In the genomic region with DNA sequence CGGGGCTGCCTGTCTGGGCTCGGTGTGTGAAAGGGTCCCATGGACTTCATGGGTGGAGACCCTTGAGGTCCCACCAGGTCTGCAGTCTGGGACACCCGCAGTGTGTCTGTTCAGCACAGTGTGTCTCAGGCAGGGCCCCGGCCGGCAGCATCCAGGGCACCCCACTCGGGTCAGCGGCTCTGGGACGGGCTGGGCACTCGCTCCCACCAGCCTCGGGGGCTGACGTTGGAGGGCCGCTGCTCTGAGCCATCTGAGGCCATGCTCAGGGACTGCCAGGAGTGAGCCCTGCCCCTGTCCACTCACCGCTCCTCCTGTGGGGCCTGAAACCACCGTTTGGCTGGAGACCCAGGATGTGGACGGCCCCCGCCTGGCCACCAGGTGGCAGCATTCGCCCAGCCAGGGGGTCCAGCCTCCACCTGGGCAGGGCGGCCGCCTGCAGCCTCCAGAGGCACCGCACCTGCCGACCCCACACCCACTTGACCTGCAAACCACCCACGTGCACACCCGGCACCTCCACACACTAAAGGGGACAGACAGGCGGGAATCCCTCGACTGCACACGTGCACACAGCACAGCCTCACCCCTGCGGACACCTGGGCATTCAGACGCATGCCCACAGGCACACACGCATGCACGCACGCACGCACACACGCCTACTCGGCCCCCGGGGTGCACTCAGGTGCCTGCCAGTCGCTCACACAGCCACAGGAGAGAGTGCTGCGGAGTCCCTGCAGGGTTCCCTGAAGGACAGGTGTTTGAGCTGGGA, we compare ENCODE assay signal across 1 cellular context.
TF ChIP-seq lines count a peak whose summit lies in the region.

No MANE protein-coding gene starts in this region.

TF ChIP-seq in WTC11, 78 proteins besides CTCF, POLR2A, EP300 and RAD21 (continued from another document and continues in another):
- no peak for TF ChIP-seq ELF4 (CRISPR knock-in tag; IDR thresholded peaks at IDR 0.05; ENCODE audit: low read depth)
- no peak for TF ChIP-seq ZNF317 (CRISPR knock-in tag; IDR thresholded peaks at IDR 0.05; ENCODE audit: borderline replicate concordance, low read depth)
- TF ChIP-seq PRRX2 (CRISPR knock-in tag; IDR thresholded peaks at IDR 0.05) = no peak
- TF ChIP-seq ERG (CRISPR knock-in tag; IDR thresholded peaks at IDR 0.05) = no peak
- TF ChIP-seq NR3C1 (CRISPR knock-in tag; conservative IDR thresholded peaks at IDR 0.05; ENCODE audit: low read depth) = no peak
- no peak for TF ChIP-seq TEAD4 (CRISPR knock-in tag; IDR thresholded peaks at IDR 0.05)
- no peak for TF ChIP-seq ZNF263 (CRISPR knock-in tag; IDR thresholded peaks at IDR 0.05; ENCODE audit: low read depth)
- TF ChIP-seq ZBTB43 (CRISPR knock-in tag; IDR thresholded peaks at IDR 0.05) = no peak
- no peak for TF ChIP-seq ZMAT4 (CRISPR knock-in tag; IDR thresholded peaks at IDR 0.05)
- no peak for TF ChIP-seq ZNF232 (CRISPR knock-in tag; IDR thresholded peaks at IDR 0.05)
- TF ChIP-seq CREB1 (CRISPR knock-in tag; IDR thresholded peaks at IDR 0.05) = no peak
- no peak for TF ChIP-seq PREB (CRISPR knock-in tag; IDR thresholded peaks at IDR 0.05; ENCODE audit: borderline replicate concordance)
- no peak for TF ChIP-seq FOXJ3 (CRISPR knock-in tag; IDR thresholded peaks at IDR 0.05; ENCODE audit: borderline replicate concordance)
- TF ChIP-seq ETV6 (CRISPR knock-in tag; IDR thresholded peaks at IDR 0.05) = 0 out of 2 replicates have a peak, but pooled peaks have one; percentile 68
- TF ChIP-seq FOXK1 (CRISPR knock-in tag; IDR thresholded peaks at IDR 0.05) = 0 out of 2 replicates have a peak, but pooled peaks have one; percentile 28
- no peak for TF ChIP-seq CBFB (CRISPR knock-in tag; IDR thresholded peaks at IDR 0.05; ENCODE audit: low read depth)
- no peak for TF ChIP-seq GRHL2 (CRISPR knock-in tag; IDR thresholded peaks at IDR 0.05; ENCODE audit: insufficient replicate concordance, severe bottlenecking)
- no peak for TF ChIP-seq NR2C2 (CRISPR knock-in tag; IDR thresholded peaks at IDR 0.05)
- TF ChIP-seq, protein P1, sequence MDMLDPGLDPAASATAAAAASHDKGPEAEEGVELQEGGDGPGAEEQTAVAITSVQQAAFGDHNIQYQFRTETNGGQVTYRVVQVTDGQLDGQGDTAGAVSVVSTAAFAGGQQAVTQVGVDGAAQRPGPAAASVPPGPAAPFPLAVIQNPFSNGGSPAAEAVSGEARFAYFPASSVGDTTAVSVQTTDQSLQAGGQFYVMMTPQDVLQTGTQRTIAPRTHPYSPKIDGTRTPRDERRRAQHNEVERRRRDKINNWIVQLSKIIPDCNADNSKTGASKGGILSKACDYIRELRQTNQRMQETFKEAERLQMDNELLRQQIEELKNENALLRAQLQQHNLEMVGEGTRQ (CRISPR knock-in tag; IDR thresholded peaks at IDR 0.05) = no peak
- TF ChIP-seq, protein P2, sequence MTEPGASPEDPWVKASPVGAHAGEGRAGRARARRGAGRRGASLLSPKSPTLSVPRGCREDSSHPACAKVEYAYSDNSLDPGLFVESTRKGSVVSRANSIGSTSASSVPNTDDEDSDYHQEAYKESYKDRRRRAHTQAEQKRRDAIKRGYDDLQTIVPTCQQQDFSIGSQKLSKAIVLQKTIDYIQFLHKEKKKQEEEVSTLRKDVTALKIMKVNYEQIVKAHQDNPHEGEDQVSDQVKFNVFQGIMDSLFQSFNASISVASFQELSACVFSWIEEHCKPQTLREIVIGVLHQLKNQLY (CRISPR knock-in tag; IDR thresholded peaks at IDR 0.05) = no peak
- no peak for TF ChIP-seq IRF2 (CRISPR knock-in tag; IDR thresholded peaks at IDR 0.05; ENCODE audit: borderline replicate concordance, low read depth)
- TF ChIP-seq, protein P3, sequence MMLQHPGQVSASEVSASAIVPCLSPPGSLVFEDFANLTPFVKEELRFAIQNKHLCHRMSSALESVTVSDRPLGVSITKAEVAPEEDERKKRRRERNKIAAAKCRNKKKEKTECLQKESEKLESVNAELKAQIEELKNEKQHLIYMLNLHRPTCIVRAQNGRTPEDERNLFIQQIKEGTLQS (CRISPR knock-in tag; conservative IDR thresholded peaks at IDR 0.05) = no peak
- TF ChIP-seq ZNF416 (CRISPR knock-in tag; IDR thresholded peaks at IDR 0.05) = no peak
- TF ChIP-seq, protein P4, sequence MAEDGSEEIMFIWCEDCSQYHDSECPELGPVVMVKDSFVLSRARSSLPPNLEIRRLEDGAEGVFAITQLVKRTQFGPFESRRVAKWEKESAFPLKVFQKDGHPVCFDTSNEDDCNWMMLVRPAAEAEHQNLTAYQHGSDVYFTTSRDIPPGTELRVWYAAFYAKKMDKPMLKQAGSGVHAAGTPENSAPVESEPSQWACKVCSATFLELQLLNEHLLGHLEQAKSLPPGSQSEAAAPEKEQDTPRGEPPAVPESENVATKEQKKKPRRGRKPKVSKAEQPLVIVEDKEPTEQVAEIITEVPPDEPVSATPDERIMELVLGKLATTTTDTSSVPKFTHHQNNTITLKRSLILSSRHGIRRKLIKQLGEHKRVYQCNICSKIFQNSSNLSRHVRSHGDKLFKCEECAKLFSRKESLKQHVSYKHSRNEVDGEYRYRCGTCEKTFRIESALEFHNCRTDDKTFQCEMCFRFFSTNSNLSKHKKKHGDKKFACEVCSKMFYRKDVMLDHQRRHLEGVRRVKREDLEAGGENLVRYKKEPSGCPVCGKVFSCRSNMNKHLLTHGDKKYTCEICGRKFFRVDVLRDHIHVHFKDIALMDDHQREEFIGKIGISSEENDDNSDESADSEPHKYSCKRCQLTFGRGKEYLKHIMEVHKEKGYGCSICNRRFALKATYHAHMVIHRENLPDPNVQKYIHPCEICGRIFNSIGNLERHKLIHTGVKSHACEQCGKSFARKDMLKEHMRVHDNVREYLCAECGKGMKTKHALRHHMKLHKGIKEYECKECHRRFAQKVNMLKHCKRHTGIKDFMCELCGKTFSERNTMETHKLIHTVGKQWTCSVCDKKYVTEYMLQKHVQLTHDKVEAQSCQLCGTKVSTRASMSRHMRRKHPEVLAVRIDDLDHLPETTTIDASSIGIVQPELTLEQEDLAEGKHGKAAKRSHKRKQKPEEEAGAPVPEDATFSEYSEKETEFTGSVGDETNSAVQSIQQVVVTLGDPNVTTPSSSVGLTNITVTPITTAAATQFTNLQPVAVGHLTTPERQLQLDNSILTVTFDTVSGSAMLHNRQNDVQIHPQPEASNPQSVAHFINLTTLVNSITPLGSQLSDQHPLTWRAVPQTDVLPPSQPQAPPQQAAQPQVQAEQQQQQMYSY (CRISPR knock-in tag; IDR thresholded peaks at IDR 0.05) = no peak
- TF ChIP-seq, protein P5, sequence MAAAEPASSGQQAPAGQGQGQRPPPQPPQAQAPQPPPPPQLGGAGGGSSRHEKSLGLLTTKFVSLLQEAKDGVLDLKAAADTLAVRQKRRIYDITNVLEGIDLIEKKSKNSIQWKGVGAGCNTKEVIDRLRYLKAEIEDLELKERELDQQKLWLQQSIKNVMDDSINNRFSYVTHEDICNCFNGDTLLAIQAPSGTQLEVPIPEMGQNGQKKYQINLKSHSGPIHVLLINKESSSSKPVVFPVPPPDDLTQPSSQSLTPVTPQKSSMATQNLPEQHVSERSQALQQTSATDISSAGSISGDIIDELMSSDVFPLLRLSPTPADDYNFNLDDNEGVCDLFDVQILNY (CRISPR knock-in tag; IDR thresholded peaks at IDR 0.05) = no peak
- TF ChIP-seq MXD4 (CRISPR knock-in tag; IDR thresholded peaks at IDR 0.05; ENCODE audit: borderline replicate concordance) = no peak
- no peak for TF ChIP-seq ZNF532 (CRISPR knock-in tag; IDR thresholded peaks at IDR 0.05; ENCODE audit: borderline replicate concordance)
- TF ChIP-seq ESRRA (CRISPR knock-in tag; IDR thresholded peaks at IDR 0.05; ENCODE audit: borderline replicate concordance) = no peak
- TF ChIP-seq TCF7 (CRISPR knock-in tag; IDR thresholded peaks at IDR 0.05; ENCODE audit: low read depth) = no peak
- no peak for TF ChIP-seq ZNF121 (CRISPR knock-in tag; IDR thresholded peaks at IDR 0.05)
- no peak for TF ChIP-seq RORB (CRISPR knock-in tag; IDR thresholded peaks at IDR 0.05)
- peak; percentile 70 for TF ChIP-seq ZNF423 (CRISPR knock-in tag; IDR thresholded peaks at IDR 0.05)
- TF ChIP-seq TP53 (CRISPR knock-in tag; IDR thresholded peaks at IDR 0.05) = no peak
- TF ChIP-seq ZNF671 (CRISPR knock-in tag; IDR thresholded peaks at IDR 0.05) = no peak
- 0 out of 2 replicates have a peak, but pooled peaks have one; percentile 39 for TF ChIP-seq ZBTB21 (CRISPR knock-in tag; IDR thresholded peaks at IDR 0.05; ENCODE audit: borderline replicate concordance)
- no peak for TF ChIP-seq ZSCAN18 (CRISPR knock-in tag; IDR thresholded peaks at IDR 0.05)
- no peak for TF ChIP-seq GABPB1 (CRISPR knock-in tag; IDR thresholded peaks at IDR 0.05)
- no peak for TF ChIP-seq SMAD3 (CRISPR knock-in tag; IDR thresholded peaks at IDR 0.05; ENCODE audit: borderline replicate concordance)
- TF ChIP-seq HMGA2 (CRISPR knock-in tag; IDR thresholded peaks at IDR 0.05) = no peak
- no peak for TF ChIP-seq RELA (CRISPR knock-in tag; IDR thresholded peaks at IDR 0.05; ENCODE audit: borderline replicate concordance)
- no peak for TF ChIP-seq ATF1 (CRISPR knock-in tag; IDR thresholded peaks at IDR 0.05)
